ENCODE assay signal across 1 cellular context in genomic region chr12:51377099-51377984, GRCh38.
TF ChIP-seq lines count a peak whose summit lies in the region.

No MANE protein-coding gene starts in this region.

TF ChIP-seq in GM23338, 12 proteins besides CTCF, POLR2A, EP300 and RAD21:
- TF ChIP-seq, protein P1, sequence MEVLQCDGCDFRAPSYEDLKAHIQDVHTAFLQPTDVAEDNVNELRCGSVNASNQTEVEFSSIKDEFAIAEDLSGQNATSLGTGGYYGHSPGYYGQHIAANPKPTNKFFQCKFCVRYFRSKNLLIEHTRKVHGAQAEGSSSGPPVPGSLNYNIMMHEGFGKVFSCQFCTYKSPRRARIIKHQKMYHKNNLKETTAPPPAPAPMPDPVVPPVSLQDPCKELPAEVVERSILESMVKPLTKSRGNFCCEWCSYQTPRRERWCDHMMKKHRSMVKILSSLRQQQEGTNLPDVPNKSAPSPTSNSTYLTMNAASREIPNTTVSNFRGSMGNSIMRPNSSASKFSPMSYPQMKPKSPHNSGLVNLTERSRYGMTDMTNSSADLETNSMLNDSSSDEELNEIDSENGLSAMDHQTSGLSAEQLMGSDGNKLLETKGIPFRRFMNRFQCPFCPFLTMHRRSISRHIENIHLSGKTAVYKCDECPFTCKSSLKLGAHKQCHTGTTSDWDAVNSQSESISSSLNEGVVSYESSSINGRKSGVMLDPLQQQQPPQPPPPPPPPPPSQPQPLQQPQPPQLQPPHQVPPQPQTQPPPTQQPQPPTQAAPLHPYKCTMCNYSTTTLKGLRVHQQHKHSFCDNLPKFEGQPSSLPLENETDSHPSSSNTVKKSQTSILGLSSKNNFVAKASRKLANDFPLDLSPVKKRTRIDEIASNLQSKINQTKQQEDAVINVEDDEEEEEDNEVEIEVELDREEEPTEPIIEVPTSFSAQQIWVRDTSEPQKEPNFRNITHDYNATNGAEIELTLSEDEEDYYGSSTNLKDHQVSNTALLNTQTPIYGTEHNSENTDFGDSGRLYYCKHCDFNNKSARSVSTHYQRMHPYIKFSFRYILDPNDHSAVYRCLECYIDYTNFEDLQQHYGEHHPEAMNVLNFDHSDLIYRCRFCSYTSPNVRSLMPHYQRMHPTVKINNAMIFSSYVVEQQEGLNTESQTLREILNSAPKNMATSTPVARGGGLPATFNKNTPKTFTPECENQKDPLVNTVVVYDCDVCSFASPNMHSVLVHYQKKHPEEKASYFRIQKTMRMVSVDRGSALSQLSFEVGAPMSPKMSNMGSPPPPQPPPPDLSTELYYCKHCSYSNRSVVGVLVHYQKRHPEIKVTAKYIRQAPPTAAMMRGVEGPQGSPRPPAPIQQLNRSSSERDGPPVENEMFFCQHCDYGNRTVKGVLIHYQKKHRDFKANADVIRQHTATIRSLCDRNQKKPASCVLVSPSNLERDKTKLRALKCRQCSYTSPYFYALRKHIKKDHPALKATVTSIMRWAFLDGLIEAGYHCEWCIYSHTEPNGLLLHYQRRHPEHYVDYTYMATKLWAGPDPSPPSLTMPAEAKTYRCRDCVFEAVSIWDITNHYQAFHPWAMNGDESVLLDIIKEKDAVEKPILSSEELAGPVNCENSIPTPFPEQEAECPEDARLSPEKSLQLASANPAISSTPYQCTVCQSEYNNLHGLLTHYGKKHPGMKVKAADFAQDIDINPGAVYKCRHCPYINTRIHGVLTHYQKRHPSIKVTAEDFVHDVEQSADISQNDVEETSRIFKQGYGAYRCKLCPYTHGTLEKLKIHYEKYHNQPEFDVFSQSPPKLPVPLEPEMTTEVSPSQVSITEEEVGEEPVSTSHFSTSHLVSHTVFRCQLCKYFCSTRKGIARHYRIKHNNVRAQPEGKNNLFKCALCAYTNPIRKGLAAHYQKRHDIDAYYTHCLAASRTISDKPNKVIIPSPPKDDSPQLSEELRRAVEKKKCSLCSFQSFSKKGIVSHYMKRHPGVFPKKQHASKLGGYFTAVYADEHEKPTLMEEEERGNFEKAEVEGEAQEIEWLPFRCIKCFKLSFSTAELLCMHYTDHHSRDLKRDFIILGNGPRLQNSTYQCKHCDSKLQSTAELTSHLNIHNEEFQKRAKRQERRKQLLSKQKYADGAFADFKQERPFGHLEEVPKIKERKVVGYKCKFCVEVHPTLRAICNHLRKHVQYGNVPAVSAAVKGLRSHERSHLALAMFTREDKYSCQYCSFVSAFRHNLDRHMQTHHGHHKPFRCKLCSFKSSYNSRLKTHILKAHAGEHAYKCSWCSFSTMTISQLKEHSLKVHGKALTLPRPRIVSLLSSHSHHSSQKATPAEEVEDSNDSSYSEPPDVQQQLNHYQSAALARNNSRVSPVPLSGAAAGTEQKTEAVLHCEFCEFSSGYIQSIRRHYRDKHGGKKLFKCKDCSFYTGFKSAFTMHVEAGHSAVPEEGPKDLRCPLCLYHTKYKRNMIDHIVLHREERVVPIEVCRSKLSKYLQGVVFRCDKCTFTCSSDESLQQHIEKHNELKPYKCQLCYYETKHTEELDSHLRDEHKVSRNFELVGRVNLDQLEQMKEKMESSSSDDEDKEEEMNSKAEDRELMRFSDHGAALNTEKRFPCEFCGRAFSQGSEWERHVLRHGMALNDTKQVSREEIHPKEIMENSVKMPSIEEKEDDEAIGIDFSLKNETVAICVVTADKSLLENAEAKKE (CRISPR knock-in tag; IDR thresholded peaks at IDR 0.05): no peak
- TF ChIP-seq STAT1 (IDR thresholded peaks at IDR 0.05; ENCODE audit: unreplicated experiment) (no peak), CREB1 (CRISPR knock-in tag; IDR thresholded peaks at IDR 0.05; ENCODE audit: low read depth) (no peak), POLR2AphosphoS5 (IDR thresholded peaks at IDR 0.05; ENCODE audit: low read depth) (no peak), EZH2phosphoT487 (IDR thresholded peaks at IDR 0.05; ENCODE audit: unreplicated experiment) (no peak), ZNF331 (CRISPR knock-in tag; IDR thresholded peaks at IDR 0.05; ENCODE audit: low read depth) (no peak), REST (IDR thresholded peaks at IDR 0.05; ENCODE audit: unreplicated experiment) (no peak), JUNB (IDR thresholded peaks at IDR 0.05; ENCODE audit: unreplicated experiment) (no peak), EZH2 (IDR thresholded peaks at IDR 0.05; ENCODE audit: low read depth, unreplicated experiment) (no peak), ZNF114 (CRISPR knock-in tag; IDR thresholded peaks at IDR 0.05) (no peak), NANOG (IDR thresholded peaks at IDR 0.05; ENCODE audit: borderline replicate concordance) (no peak)
- TF ChIP-seq, protein P2, sequence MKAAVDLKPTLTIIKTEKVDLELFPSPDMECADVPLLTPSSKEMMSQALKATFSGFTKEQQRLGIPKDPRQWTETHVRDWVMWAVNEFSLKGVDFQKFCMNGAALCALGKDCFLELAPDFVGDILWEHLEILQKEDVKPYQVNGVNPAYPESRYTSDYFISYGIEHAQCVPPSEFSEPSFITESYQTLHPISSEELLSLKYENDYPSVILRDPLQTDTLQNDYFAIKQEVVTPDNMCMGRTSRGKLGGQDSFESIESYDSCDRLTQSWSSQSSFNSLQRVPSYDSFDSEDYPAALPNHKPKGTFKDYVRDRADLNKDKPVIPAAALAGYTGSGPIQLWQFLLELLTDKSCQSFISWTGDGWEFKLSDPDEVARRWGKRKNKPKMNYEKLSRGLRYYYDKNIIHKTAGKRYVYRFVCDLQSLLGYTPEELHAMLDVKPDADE (IDR thresholded peaks at IDR 0.05): no peak
